8 cellular contexts compared by ENCODE assay signal in the genomic region with DNA sequence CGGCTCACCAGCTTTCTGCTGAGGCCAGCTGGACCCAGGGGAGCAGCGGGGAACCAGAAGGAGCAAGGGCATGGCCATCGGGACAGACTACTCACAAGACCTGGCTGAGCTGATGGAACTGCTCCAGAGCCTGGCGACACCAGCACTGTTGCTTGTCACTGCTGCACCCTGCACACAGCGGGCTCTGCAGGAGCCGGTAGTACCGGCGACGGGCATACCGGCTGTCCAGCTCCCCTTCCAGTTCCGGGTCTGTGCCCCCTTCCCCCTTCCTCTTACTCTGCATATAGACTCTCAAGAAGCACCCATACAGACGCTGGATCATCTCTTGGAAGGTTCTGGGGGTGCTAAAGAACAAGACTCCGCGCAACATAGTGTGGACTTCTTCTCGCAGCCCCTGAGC. TPM values are rescaled to one million over a fixed set of nuclear protein-coding genes. Genes with fewer than 3 reads are reported as not detected.
DNase-seq lines count a peak whose midpoint lies in the region; ATAC-seq and TF ChIP-seq lines count a peak whose summit lies in the region.

No MANE protein-coding gene starts in this region.

- no peak for TF ChIP-seq EP300 in transverse colon (IDR thresholded peaks at IDR 0.05; ENCODE audit: low read depth)

- peak overlapping the region; percentile 65 for H3K27ac Mint-ChIP-seq in activated T-cell treated with anti-CD3 and anti-CD28 coated beads, Interleukin-2, amount 50 U/mL, for 72 hours

- H3K27me3 Mint-ChIP-seq in activated T-cell treated with anti-CD3 and anti-CD28 coated beads, Interleukin-2, amount 50 U/mL, for 72 hours (ENCODE audit: low read depth), result no peaks in the 10 kb centered on the region

- peak overlapping the region; percentile 90 to 94 for H3K4me3 Mint-ChIP-seq in activated T-cell treated with anti-CD3 and anti-CD28 coated beads, Interleukin-2, amount 50 U/mL, for 72 hours

- in situ Hi-C loops in astrocyte of the spinal cord (cut with HindIII; ENCODE audit: low sequenced_read_pairs) (no loop called here), transverse colon (cut with MboI; ENCODE audit: low pct_ligation_motif_present in 1 of 4, low pct_unique_long_range_greater_than_20kb in 1 of 4, low sequenced_read_pairs in 3 of 4) (no loop called here)

- no peaks in the 10 kb centered on the region for H3K9me3 Mint-ChIP-seq in activated T-cell treated with anti-CD3 and anti-CD28 coated beads, Interleukin-2, amount 50 U/mL, for 72 hours

- H3K27me3 ChIP-seq in lung (ENCODE audit: control insufficient read depth, insufficient read depth) (no peaks in the 10 kb centered on the region), transverse colon (no peaks in the 10 kb centered on the region)

- peaks cover 3 to 4% of the 10 kb centered on the region in 2 donors for H3K36me3 Mint-ChIP-seq in activated T-cell treated with anti-CD3 and anti-CD28 coated beads, Interleukin-2, amount 50 U/mL, for 72 hours (ENCODE audit: insufficient read depth in 2 of 2)

- peaks cover 15 to 37% of the 10 kb centered on the region in 2 donors for H3K4me1 ChIP-seq in lung (ENCODE audit: control insufficient read depth in 2 of 2, insufficient read depth in 2 of 2, low read length in 2 of 2)
- peaks cover 36 to 45% (median 39%) of the 10 kb centered on the region in 4 donors for H3K4me1 ChIP-seq in transverse colon

- intact Hi-C loops in transverse colon (cut with DNase I; ENCODE audit: low total_unique reads), result no loop called here
- intact Hi-C loops in head of caudate nucleus (cut with DNase I), result loop anchor here (5.0 to 10.0 kb wide), 2 partner anchors 40 to 63 kb away; partner anchors contain the start of genes CYSRT1 and RNF224

- H3K4me3 ChIP-seq in astrocyte of the spinal cord (ENCODE audit: low read depth, low read length), result peak overlapping the region; percentile 87
- H3K4me3 ChIP-seq in lung, result peak overlapping the region; percentile 96
- H3K4me3 ChIP-seq in transverse colon, result peak overlapping the region in 3 of 4 donors; percentile 74 to 98 (median 83)

- H3K36me3 ChIP-seq in lung (ENCODE audit: control insufficient read depth in 2 of 2, insufficient read depth in 2 of 2, low read length in 2 of 2) (peaks cover 8 to 61% of the 10 kb centered on the region in 2 donors), transverse colon (peaks cover 0 to 17% (median 9%) of the 10 kb centered on the region in 4 donors)

- H3K27ac ChIP-seq in lung (ENCODE audit: low read depth in 1 of 2, low read length in 1 of 2) (no peak overlapping the region), transverse colon (peak overlapping the region in 1 of 4 donors; percentile 99)

- 85 to 88% methylated on average over 15 of the region's 15 CpGs for WGBS in lung, 2 donors
- 85% methylated on average over 15 of the region's 15 CpGs; no CpG with 5 or more reads in 1 of the 2 donors for WGBS in transverse colon (ENCODE audit: low coverage in 1 of 2), 2 donors

- DNase-seq in activated T-cell treated with anti-CD3 and anti-CD28 coated beads, Interleukin-2, amount 50 U/mL, for 72 hours, result no peak
- DNase-seq in activated T-cell treated with anti-CD3 and anti-CD28 coated beads for 4 hours, result no peak
- DNase-seq in astrocyte of the spinal cord (ENCODE audit: low read depth, low spot score), result no peak
- no peak for DNase-seq in lung (ENCODE audit: low spot score)
- DNase-seq in transverse colon, result no peak
- no peak for DNase-seq in head of caudate nucleus
- no peak for DNase-seq in GF-D8 (lab: John Stamatoyannopoulos, UW)
- no peak for DNase-seq in amygdala (lab: John Stamatoyannopoulos, UW)

- no peak for ATAC-seq in activated T-cell treated with anti-CD3 and anti-CD28 coated beads, Interleukin-2, amount 50 U/mL, for 72 hours (replicated peaks in 1 of 2)
- no peak for ATAC-seq in lung (ENCODE audit: insufficient read depth, low FRiP score)

- peaks cover 42% of the 10 kb centered on the region for H3K4me1 Mint-ChIP-seq in activated T-cell treated with anti-CD3 and anti-CD28 coated beads, Interleukin-2, amount 50 U/mL, for 72 hours (ENCODE audit: low read depth)

- TF ChIP-seq POLR2A in transverse colon (IDR thresholded peaks at IDR 0.05), result no peak

- H3K9me3 ChIP-seq in lung (ENCODE audit: control insufficient read depth in 2 of 2, insufficient read depth in 1 of 2, low read length in 1 of 2) (peaks cover 0 to 2% of the 10 kb centered on the region in 2 donors), transverse colon (no peaks in the 10 kb centered on the region)

- TF ChIP-seq CTCF in astrocyte of the spinal cord (IDR thresholded peaks at IDR 0.05; ENCODE audit: low read depth, low read length), result no peak
- TF ChIP-seq CTCF in lung (IDR thresholded peaks at IDR 0.05; ENCODE audit: control extremely low read depth, extremely low read depth), result no peak
- TF ChIP-seq CTCF in transverse colon (IDR thresholded peaks at IDR 0.05), result no peak

RNA-seq across cellular contexts. Expression of gene ANAPC2, which starts 1.0 kb away (rescaled TPM):
- total RNA-seq in activated T-cell treated with anti-CD3 and anti-CD28 coated beads, Interleukin-2, amount 50 U/mL, for 72 hours, result 10 to 100 TPM; 56.9 to 63.5 TPM
- 10 to 100 TPM; 31.9 to 60.9 TPM for total RNA-seq in lung
- 10 to 100 TPM; 32.3 to 50.0 TPM for polyA plus RNA-seq in lung
- 100 to 1,000 TPM in 2 of 4 donors, 10 to 100 TPM in 2; 37.0 to 176 (median 70.3) TPM for total RNA-seq in transverse colon

RNA-seq across cellular contexts. Expression of gene SSNA1, which starts 1.1 kb away (rescaled TPM):
- total RNA-seq in activated T-cell treated with anti-CD3 and anti-CD28 coated beads, Interleukin-2, amount 50 U/mL, for 72 hours, result 10 to 100 TPM; 64.1 to 84.5 TPM
- total RNA-seq in lung (10 to 100 TPM; 40.8 to 87.0 TPM), transverse colon (100 to 1,000 TPM in 2 of 4 donors, 10 to 100 TPM in 2; 93.5 to 104 (median 99.8) TPM)
- 100 to 1,000 TPM; 114 to 144 TPM for polyA plus RNA-seq in lung

RNA-seq across cellular contexts. Expression of gene TPRN, which starts 13.2 kb away (rescaled TPM):
- total RNA-seq in activated T-cell treated with anti-CD3 and anti-CD28 coated beads, Interleukin-2, amount 50 U/mL, for 72 hours, result 10 to 100 TPM; 13.3 to 19.9 TPM
- total RNA-seq in lung (10 to 100 TPM in 1 of 2 donors, 1 to 10 TPM in 1; 8.9 to 30.6 TPM), transverse colon (100 to 1,000 TPM in 2 of 4 donors, 10 to 100 TPM in 2; 76.2 to 228 (median 117) TPM)
- 10 to 100 TPM; 12.6 to 18.3 TPM for polyA plus RNA-seq in lung

RNA-seq across cellular contexts. Expression of gene TMEM210, which starts 15.5 kb away (rescaled TPM):
- total RNA-seq in activated T-cell treated with anti-CD3 and anti-CD28 coated beads, Interleukin-2, amount 50 U/mL, for 72 hours, result under 1 TPM; 0.50 to 0.74 TPM
- total RNA-seq in lung, result not detected
- polyA plus RNA-seq in lung, result not detected
- not detected for total RNA-seq in transverse colon

RNA-seq across cellular contexts. Expression of gene LRRC26, which starts 17.5 kb away (rescaled TPM):
- not detected for total RNA-seq in activated T-cell treated with anti-CD3 and anti-CD28 coated beads, Interleukin-2, amount 50 U/mL, for 72 hours
- total RNA-seq in lung (1 to 10 TPM in 1 of 2 donors, under 1 TPM in 1; 0.77 to 5.2 TPM), transverse colon (100 to 1,000 TPM in 1 of 4 donors, 10 to 100 TPM in 3; 31.8 to 437 (median 64.8) TPM)
- polyA plus RNA-seq in lung, result under 1 TPM; 0.12 to 0.37 TPM
